In the genomic region with DNA sequence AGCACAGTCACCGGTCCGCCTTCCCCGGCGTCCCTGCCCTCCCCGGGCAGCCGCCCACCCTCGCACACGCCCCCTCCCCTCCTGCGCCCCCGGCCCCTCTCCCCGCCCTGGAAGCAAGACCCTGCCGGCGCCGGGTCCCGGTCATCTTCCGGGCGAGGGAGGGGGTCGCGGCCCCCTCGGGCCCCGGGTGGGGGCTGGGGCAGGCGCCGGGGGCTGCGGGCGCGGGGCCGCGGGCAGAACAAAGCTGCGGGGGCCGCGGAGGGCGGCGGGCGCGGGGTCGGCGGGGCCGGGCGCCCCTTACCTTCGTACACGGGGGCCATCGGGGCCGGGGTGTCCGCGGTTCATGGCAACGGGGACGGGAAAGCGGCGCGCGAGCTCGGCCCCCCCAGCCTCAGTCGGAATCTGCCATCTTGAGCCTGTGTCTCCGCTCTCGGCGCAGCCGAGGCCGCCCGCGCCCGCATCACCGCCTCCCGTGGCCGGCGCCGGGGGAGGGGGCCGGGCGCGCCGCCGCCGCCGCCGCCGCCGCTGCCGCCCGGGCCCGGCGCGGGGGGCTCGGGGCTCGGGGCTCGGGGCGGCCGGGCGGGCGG, we compare ENCODE assay signal across 8 cellular contexts. TPM values are rescaled to one million over a fixed set of nuclear protein-coding genes. Genes with fewer than 3 reads are reported as not detected.
A peak's percentile ranks its signal among the peaks of the same experiment; 100 is the strongest.
DNase-seq lines count a peak whose midpoint lies in the region; ATAC-seq and TF ChIP-seq lines count a peak whose summit lies in the region.

No MANE protein-coding gene starts in this region.

- H3K27ac ChIP-seq in HL-60 (replicated peaks) (peak overlapping the region; percentile 70), ectodermal cell (ENCODE audit: insufficient read depth, low read depth, low read length, poor library complexity, severe bottlenecking) (no peak overlapping the region), temporal lobe (ENCODE audit: low read depth, low read length) (peak overlapping the region; percentile 93)

- DNase-seq in 8988T = peak; percentile 41
- peak in 1 of 2 experiments; percentile 20 for DNase-seq in HL-60 (ENCODE audit: low read depth in 1 of 2, low spot score in 1 of 2)
- DNase-seq in activated CD4-positive, alpha-beta T cell treated with anti-CD3 and anti-CD28 coated beads for 36 hours = peak; percentile 64
- peak in 1 of 2 experiments; percentile 56 for DNase-seq in mesothelial cell of epicardium (ENCODE audit: low spot score in 2 of 2, unreplicated experiment in 2 of 2)
- no peak for DNase-seq in ureter (ENCODE audit: low spot score)

- H3K27me3 Mint-ChIP-seq in activated CD4-positive, alpha-beta T cell treated with anti-CD3 and anti-CD28 coated beads for 36 hours = peaks cover 11% of the 10 kb centered on the region
- H3K27me3 Mint-ChIP-seq in mesothelial cell of epicardium (ENCODE audit: low read depth) = peaks cover 23% of the 10 kb centered on the region

- 0% methylated on average over 88 of the region's 88 CpGs for WGBS in ectodermal cell, 2 experiments

- peak overlapping the region; percentile 83 for H3K4me3 Mint-ChIP-seq in activated CD4-positive, alpha-beta T cell treated with anti-CD3 and anti-CD28 coated beads for 36 hours
- H3K4me3 Mint-ChIP-seq in mesothelial cell of epicardium = peak overlapping the region; percentile 99

- peak; percentile 13 for ATAC-seq in GM18868 (IDR thresholded peaks at IDR 0.05; ENCODE audit: unreplicated experiment)
- ATAC-seq in activated CD4-positive, alpha-beta T cell treated with anti-CD3 and anti-CD28 coated beads for 36 hours = peak; percentile 8

- H3K36me3 Mint-ChIP-seq in activated CD4-positive, alpha-beta T cell treated with anti-CD3 and anti-CD28 coated beads for 36 hours (ENCODE audit: low read depth) = peaks cover 8% of the 10 kb centered on the region
- H3K36me3 Mint-ChIP-seq in mesothelial cell of epicardium = no peaks in the 10 kb centered on the region

- no peaks in the 10 kb centered on the region for H3K9me3 ChIP-seq in ectodermal cell (ENCODE audit: control insufficient read depth, low read length)

- H3K27me3 ChIP-seq in HL-60 (ENCODE audit: insufficient read depth, poor library complexity, severe bottlenecking) (no peaks in the 10 kb centered on the region), ectodermal cell (ENCODE audit: control insufficient read depth, insufficient read depth, low read length, poor library complexity, severe bottlenecking) (peaks cover 31% of the 10 kb centered on the region)

- H3K27ac Mint-ChIP-seq in activated CD4-positive, alpha-beta T cell treated with anti-CD3 and anti-CD28 coated beads for 36 hours = no peak overlapping the region
- H3K27ac Mint-ChIP-seq in mesothelial cell of epicardium = peak overlapping the region; percentile 97

- no peaks in the 10 kb centered on the region for H3K4me1 ChIP-seq in ectodermal cell (ENCODE audit: control insufficient read depth, insufficient read depth, low read length)

- H3K4me1 Mint-ChIP-seq in activated CD4-positive, alpha-beta T cell treated with anti-CD3 and anti-CD28 coated beads for 36 hours = peaks cover 46% of the 10 kb centered on the region
- H3K4me1 Mint-ChIP-seq in mesothelial cell of epicardium = peaks cover 28% of the 10 kb centered on the region

- POLR2A ChIA-PET in activated CD4-positive, alpha-beta T cell treated with anti-CD3 and anti-CD28 coated beads for 36 hours (lab: Charles Lee) = interaction anchor here (0.6 to 1.5 kb wide), 3 partner anchors 33 to 142 kb away, joined by 3 read pairs; no protein-coding TSS in a partner anchor

- no peaks in the 10 kb centered on the region for H3K36me3 ChIP-seq in ectodermal cell (ENCODE audit: control insufficient read depth, insufficient read depth, low read length)

- intact Hi-C loops in activated CD4-positive, alpha-beta T cell treated with anti-CD3 and anti-CD28 coated beads for 36 hours (cut with DNase I, micrococcal nuclease) = loop anchor here (2.0 to 5.0 kb wide), 6 partner anchors 51 to 675 kb away; a partner anchor contains a TSS

- no peak for TF ChIP-seq CTCF in HL-60 (IDR thresholded peaks at IDR 0.05; ENCODE audit: insufficient read depth, low read length)
- TF ChIP-seq CTCF in mesothelial cell of epicardium (IDR thresholded peaks at IDR 0.05; ENCODE audit: unreplicated experiment) = no peak

- no peaks in the 10 kb centered on the region for H3K9me3 Mint-ChIP-seq in activated CD4-positive, alpha-beta T cell treated with anti-CD3 and anti-CD28 coated beads for 36 hours (ENCODE audit: low read depth)
- no peaks in the 10 kb centered on the region for H3K9me3 Mint-ChIP-seq in mesothelial cell of epicardium

- CTCF ChIA-PET in activated CD4-positive, alpha-beta T cell treated with anti-CD3 and anti-CD28 coated beads for 36 hours (lab: Charles Lee) = interaction anchor here (3.9 kb wide), 1 partner anchor 131 kb away, joined by 22 read pairs; no protein-coding TSS in a partner anchor

- peak overlapping the region; percentile 81 for H3K4me3 ChIP-seq in HL-60 (replicated peaks; ENCODE audit: insufficient read depth, low read length)
- peak overlapping the region; percentile 83 for H3K4me3 ChIP-seq in ectodermal cell (ENCODE audit: insufficient read depth, low read depth, low read length)

RNA-seq across cellular contexts. Expression of a gene that starts 0.4 kb away (rescaled TPM):
- total RNA-seq in activated CD4-positive, alpha-beta T cell treated with anti-CD3 and anti-CD28 coated beads for 36 hours = 10 to 100 TPM; 23.9 to 36.2 TPM
- 27.8 TPM for polyA plus RNA-seq in ectodermal cell (2013, experiment 1 of 4)
- polyA plus RNA-seq in ectodermal cell (2013, experiment 2 of 4) = 35.1 TPM
- polyA plus RNA-seq in ectodermal cell (2013, experiment 3 of 4) = 17.8 TPM
- 23.5 TPM for polyA plus RNA-seq in ectodermal cell (2013, experiment 4 of 4)
- total RNA-seq in mesothelial cell of epicardium (72.1 to 75.8 TPM (median 72.9 TPM) in 3 replicates), temporal lobe (20.4 TPM), ureter (48.2 TPM)

RNA-seq across cellular contexts. Expression of a gene that starts 51.7 kb away (rescaled TPM):
- total RNA-seq in activated CD4-positive, alpha-beta T cell treated with anti-CD3 and anti-CD28 coated beads for 36 hours = 1 to 10 TPM; 3.6 to 5.1 TPM
- 2.6 TPM for polyA plus RNA-seq in ectodermal cell (2013, experiment 1 of 4)
- polyA plus RNA-seq in ectodermal cell (2013, experiment 2 of 4) = 3.1 TPM
- polyA plus RNA-seq in ectodermal cell (2013, experiment 3 of 4) = 1.0 TPM
- 0.77 TPM for polyA plus RNA-seq in ectodermal cell (2013, experiment 4 of 4)
- total RNA-seq in mesothelial cell of epicardium (3.1 to 4.7 TPM (median 3.9 TPM) in 3 replicates), temporal lobe (1.2 TPM), ureter (13.0 TPM)
